In the genomic region with DNA sequence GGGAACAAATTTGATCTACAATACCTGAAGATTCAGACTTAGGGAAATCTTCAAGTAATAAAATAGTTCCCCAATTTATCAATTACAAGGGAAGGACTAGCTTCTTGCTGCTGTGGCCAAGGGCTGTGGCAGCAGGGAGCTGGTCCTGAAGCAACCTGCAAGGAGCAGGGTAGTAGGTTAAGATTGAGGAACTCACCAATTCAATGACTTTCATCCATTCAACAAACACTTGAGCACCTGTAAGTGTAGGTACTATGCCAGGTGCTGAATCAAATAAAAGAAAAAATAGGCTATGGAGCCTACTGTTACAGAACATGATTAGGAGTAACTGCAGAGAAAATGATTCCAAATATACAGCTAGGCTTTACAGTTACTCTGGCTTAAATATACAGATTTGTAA, we compare ENCODE assay signal across 32 cellular contexts.
"Had no signal": no experiment of that assay in that cellular context is flagged by ENCODE, and none has a peak within 500 bp of the region (broad histone marks: within the 10 kb centered on the region; RNA-seq: fewer than 3 reads in every experiment).

No MANE protein-coding gene starts in this region.

- H3K4me1 Mint-ChIP-seq: activated naive CD8-positive, alpha-beta T cell treated with anti-CD3 and anti-CD28 coated beads for 36 hours; memory B cell had no signal

- H3K4me3 ChIP-seq: adrenal gland, body of pancreas, colonic mucosa, gastroesophageal sphincter, heart left ventricle, pancreas, prostate gland, skin epidermis, testis, transverse colon had no signal

- H3K9me3 ChIP-seq: adrenal gland, body of pancreas, colonic mucosa, gastroesophageal sphincter, heart left ventricle, pancreas, prostate gland, testis, transverse colon had no signal

- H3K27ac ChIP-seq: adrenal gland, body of pancreas, colonic mucosa, gastroesophageal sphincter, heart left ventricle, pancreas, prostate gland, skin epidermis, testis, transverse colon, VCaP had no signal

- ATAC-seq: activated T-cell treated with anti-CD3 and anti-CD28 coated beads, Interleukin-2, amount 50 U/mL, for 72 hours; body of pancreas; gastroesophageal sphincter; heart left ventricle; left colon; naive thymus-derived CD4-positive, alpha-beta T cell; pancreas; sciatic nerve; stimulated activated naive CD8-positive, alpha-beta T cell treated with anti-CD3 and anti-CD28 coated beads, Interleukin-15, Interleukin-2, amounts not matched to agents 100 U/mL and 50 U/mL, for 24 hours had no signal

- H3K4me3 Mint-ChIP-seq: activated naive CD8-positive, alpha-beta T cell treated with anti-CD3 and anti-CD28 coated beads for 36 hours; activated T-cell treated with anti-CD3 and anti-CD28 coated beads, Interleukin-2, amount 50 U/mL, for 72 hours; immature natural killer cell; memory B cell; naive thymus-derived CD4-positive, alpha-beta T cell had no signal

- H3K36me3 ChIP-seq: prostate gland had no signal

- DNase-seq: activated CD4-positive, alpha-beta T cell treated with anti-CD3 and anti-CD28 coated beads for 4 hours; activated CD4-positive, alpha-beta T cell treated with anti-CD3 and anti-CD28 coated beads, Interleukin-2, amount 50 U/mL, for 4 hours; activated effector memory CD4-positive, alpha-beta T cell treated with Interleukin-2 at 50 U/mL for 16 hours; activated naive CD4-positive, alpha-beta T cell treated with Interleukin-2 at 50 U/mL for 16 hours; activated naive CD8-positive, alpha-beta T cell treated with anti-CD3 and anti-CD28 coated beads for 36 hours; activated T-cell treated with anti-CD3 and anti-CD28 coated beads for 4 hours; activated T-cell treated with anti-CD3 and anti-CD28 coated beads, Interleukin-2, amount 50 U/mL, for 72 hours; adrenal gland; aorta; body of pancreas; colonic mucosa; effector CD8-positive, alpha-beta T cell; heart left ventricle; hypothalamus; immature natural killer cell; kidney; left colon; midbrain; naive thymus-derived CD4-positive, alpha-beta T cell; pancreas; retina; stimulated activated CD4-positive, alpha-beta T cell treated with anti-CD3 and anti-CD28 coated beads, Interleukin-12 subunit alpha, Interleukin-12 subunit beta, amount 100 ng/mL, for 4 hours; stimulated activated CD4-positive, alpha-beta T cell treated with anti-CD3 and anti-CD28 coated beads, Interleukin-4, amount 100 ng/mL, for 1 hour; stimulated activated naive CD8-positive, alpha-beta T cell treated with anti-CD3 and anti-CD28 coated beads, Interleukin-15, Interleukin-2, amounts not matched to agents 100 U/mL and 50 U/mL, for 24 hours; testis; transverse colon had no signal

- H3K27ac Mint-ChIP-seq: activated naive CD8-positive, alpha-beta T cell treated with anti-CD3 and anti-CD28 coated beads for 36 hours; activated T-cell treated with anti-CD3 and anti-CD28 coated beads, Interleukin-2, amount 50 U/mL, for 72 hours; memory B cell had no signal

- H3K27me3 Mint-ChIP-seq: activated naive CD8-positive, alpha-beta T cell treated with anti-CD3 and anti-CD28 coated beads for 36 hours; memory B cell; naive thymus-derived CD4-positive, alpha-beta T cell had no signal

- H3K4me1 ChIP-seq: adrenal gland, body of pancreas, colonic mucosa, gastroesophageal sphincter, heart left ventricle, pancreas, prostate gland, testis, transverse colon had no signal
